ENCODE assay signal across 8 cellular contexts in the genomic region with DNA sequence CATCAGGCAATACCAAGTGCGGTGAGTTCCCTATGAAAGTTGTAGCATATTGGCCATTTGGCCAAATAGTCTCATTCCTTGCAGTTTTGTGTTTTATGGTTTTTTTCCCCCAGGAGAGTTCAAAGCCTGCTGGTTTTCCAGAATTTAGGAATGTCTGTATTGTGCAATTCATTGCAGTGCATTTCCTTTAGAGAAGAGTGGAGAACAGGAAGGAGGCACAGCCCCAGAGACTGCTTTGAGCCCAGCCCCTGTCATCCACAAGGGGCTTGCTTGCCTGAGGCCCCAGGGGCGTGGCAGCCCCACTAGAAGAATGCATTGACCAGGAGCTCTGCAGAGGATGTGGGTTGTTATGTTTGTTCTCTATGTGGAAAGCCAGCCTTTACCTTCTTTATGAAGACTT.
DNase-seq lines count a peak whose midpoint lies in the region; ATAC-seq, FAIRE-seq and TF ChIP-seq lines count a peak whose summit lies in the region.
"Not testable (repeated sequence)": the region's sequence is repeated elsewhere in the genome, so short reads cannot be mapped to it uniquely, and the experiment has no call there.

No MANE protein-coding gene starts in this region.

- not testable (repeated sequence) for H3K27me3 Mint-ChIP-seq in T-helper 2 cell treated with Interferon-gamma antibody and Interleukin-4, amounts not matched to agents 5 μg/mL and 100 μg/mL, for 36 hours (ENCODE audit: low read depth); chondrocyte (ENCODE audit: low read depth)

- H3K9ac ChIP-seq in GM23248, result peak overlapping the region; percentile 63
- H3K9ac ChIP-seq in smooth muscle cell (ENCODE audit: low read depth), result not testable (repeated sequence)

- H2AFZ ChIP-seq in GM23248; smooth muscle cell (ENCODE audit: low read depth): not testable (repeated sequence)

- H3K36me3 Mint-ChIP-seq in T-helper 2 cell treated with Interferon-gamma antibody and Interleukin-4, amounts not matched to agents 5 μg/mL and 100 μg/mL, for 36 hours (ENCODE audit: low read depth); chondrocyte (ENCODE audit: low read depth): not testable (repeated sequence)

- DNase-seq in A549 (ENCODE audit: low read depth in 1 of 2, low spot score in 1 of 2) (peak in 1 of 2 experiments; percentile 42), GM23248 (peak; percentile 16), LoVo (ENCODE audit: low spot score) (peak; percentile 27), glomerular visceral epithelial cell (ENCODE audit: extremely low spot score) (peak; percentile 54)
- not testable (repeated sequence) for DNase-seq in T-helper 2 cell treated with Interferon-gamma antibody and Interleukin-4, amounts not matched to agents 5 μg/mL and 100 μg/mL, for 36 hours (ENCODE audit: low spot score); chondrocyte (ENCODE audit: low spot score); lower lobe of right lung; smooth muscle cell (lab: John Stamatoyannopoulos, UW; ENCODE audit: unreplicated experiment)

- not testable (repeated sequence) for TF ChIP-seq POLR2A in A549 (IDR thresholded peaks at IDR 0.05; ENCODE audit: low read length)

- POLR2A ChIA-PET in A549 (lab: Yijun Ruan, JAX), result not testable (repeated sequence)

- H3K4me3 ChIP-seq in A549, lower lobe of right lung, smooth muscle cell: not testable (repeated sequence)
- H3K4me3 ChIP-seq in GM23248, result peak overlapping the region; percentile 49

- H3K9me2 ChIP-seq in GM23248 (ENCODE audit: insufficient read depth), result not testable (repeated sequence)

- H3K4me2 ChIP-seq in A549 (peak overlapping the region; percentile 58), GM23248 (ENCODE audit: unreplicated experiment) (peak overlapping the region; percentile 65), smooth muscle cell (peak overlapping the region; percentile 56)

- TF ChIP-seq CTCF in A549 (IDR thresholded peaks at IDR 0.05); chondrocyte (IDR thresholded peaks at IDR 0.05); lower lobe of right lung (IDR thresholded peaks at IDR 0.05); smooth muscle cell (IDR thresholded peaks at IDR 0.05; ENCODE audit: borderline replicate concordance, insufficient read depth, poor library complexity, severe bottlenecking): not testable (repeated sequence)

- in situ Hi-C loops in GM23248 (cut with MboI), result loop anchor here (25.0 kb wide), 1 partner anchor 166 kb away; no protein-coding TSS in a partner anchor

- TF ChIP-seq EP300 in A549 (IDR thresholded peaks at IDR 0.05), result not testable (repeated sequence)

- peaks cover 17% of the 10 kb centered on the region for H3K4me1 Mint-ChIP-seq in T-helper 2 cell treated with Interferon-gamma antibody and Interleukin-4, amounts not matched to agents 5 μg/mL and 100 μg/mL, for 36 hours (ENCODE audit: low read depth)
- peaks cover 29% of the 10 kb centered on the region for H3K4me1 Mint-ChIP-seq in chondrocyte (ENCODE audit: low read depth)

- H3K9me3 Mint-ChIP-seq in T-helper 2 cell treated with Interferon-gamma antibody and Interleukin-4, amounts not matched to agents 5 μg/mL and 100 μg/mL, for 36 hours; chondrocyte (ENCODE audit: low read depth): not testable (repeated sequence)

- WGBS in A549 (ENCODE audit: missing lambda C conversion rate), result 71% methylated on average over 2 of the region's 2 CpGs
- 20 to 27% methylated on average over 2 of the region's 2 CpGs for WGBS in GM23248 (ENCODE audit: low coverage in 1 of 2, low lambda C conversion rate in 2 of 2, missing lambda C conversion rate in 2 of 2), 2 experiments
- 26% methylated on average over 2 of the region's 2 CpGs for WGBS in smooth muscle cell (ENCODE audit: low lambda C conversion rate)

- not testable (repeated sequence) for H3K27ac Mint-ChIP-seq in T-helper 2 cell treated with Interferon-gamma antibody and Interleukin-4, amounts not matched to agents 5 μg/mL and 100 μg/mL, for 36 hours
- peak overlapping the region; percentile 83 for H3K27ac Mint-ChIP-seq in chondrocyte (ENCODE audit: unreplicated experiment)

- H3K4me1 ChIP-seq in A549, result peaks cover 25% of the 10 kb centered on the region
- H3K4me1 ChIP-seq in GM23248 (ENCODE audit: insufficient read depth), result peaks cover 38% of the 10 kb centered on the region
- H3K4me1 ChIP-seq in lower lobe of right lung; smooth muscle cell (ENCODE audit: low read depth): not testable (repeated sequence)

- TF ChIP-seq RAD21 in A549 (conservative IDR thresholded peaks at IDR 0.05 in 1 of 2, IDR thresholded peaks at IDR 0.05 in 1 of 2), result not testable (repeated sequence)

- H3K36me3 ChIP-seq in GM23248 (ENCODE audit: low read depth); lower lobe of right lung; smooth muscle cell (ENCODE audit: low read depth): not testable (repeated sequence)

- peak overlapping the region; percentile 58 for H3K4me3 Mint-ChIP-seq in T-helper 2 cell treated with Interferon-gamma antibody and Interleukin-4, amounts not matched to agents 5 μg/mL and 100 μg/mL, for 36 hours
- H3K4me3 Mint-ChIP-seq in chondrocyte (ENCODE audit: unreplicated experiment), result not testable (repeated sequence)

- peak overlapping the region; percentile 73 to 92 for H3K27ac ChIP-seq in A549
- peak overlapping the region; percentile 89 for H3K27ac ChIP-seq in GM23248
- H3K27ac ChIP-seq in lower lobe of right lung, result peak overlapping the region; percentile 39
- peak overlapping the region; percentile 87 for H3K27ac ChIP-seq in smooth muscle cell (ENCODE audit: low read depth)

- not testable (repeated sequence) for H3K9me3 ChIP-seq in A549; GM23248 (ENCODE audit: low read depth); lower lobe of right lung; smooth muscle cell (replicated peaks; ENCODE audit: low read depth)

- peaks cover 28% of the 10 kb centered on the region for H3F3A ChIP-seq in GM23248 (ENCODE audit: insufficient read depth)
- not testable (repeated sequence) for H3F3A ChIP-seq in smooth muscle cell (ENCODE audit: low read depth)

- H4K20me1 ChIP-seq in GM23248 (ENCODE audit: insufficient read depth); smooth muscle cell (ENCODE audit: low read depth): not testable (repeated sequence)

- peak in 1 of 2 experiments; percentile 35; a peak in 3 of 6 replicates for ATAC-seq in A549
- not testable (repeated sequence) for ATAC-seq in lower lobe of right lung

- intact Hi-C loops in lower lobe of right lung (cut with DNase I), result not testable (repeated sequence)

- peaks cover 17% of the 10 kb centered on the region for H3K79me2 ChIP-seq in GM23248 (ENCODE audit: insufficient read depth)
- H3K79me2 ChIP-seq in smooth muscle cell (ENCODE audit: low read depth), result not testable (repeated sequence)

- CTCF ChIA-PET in A549 (lab: Yijun Ruan, JAX), result not testable (repeated sequence)

- not testable (repeated sequence) for H3K27me3 ChIP-seq in GM23248 (replicated peaks; ENCODE audit: insufficient read depth); lower lobe of right lung (ENCODE audit: low read depth); smooth muscle cell (ENCODE audit: low read depth)

- not testable (repeated sequence) for FAIRE-seq in A549 (lab: Jason Lieb, UNC)

TF ChIP-seq in A549, 52 proteins besides CTCF, POLR2A, EP300 and RAD21:
- peak; percentile 67 to 84; a peak in 3 of 4 replicates for TF ChIP-seq CEBPB (IDR thresholded peaks at IDR 0.05)
TF ChIP-seq in A549: peak in this region for 1; not testable (repeated sequence) for 51.

Comparison
In these comparisons a context has a peak if more than half of its experiments do, and no peak if none do; other contexts are left out.
1. H3K27ac ChIP-seq: peak in every context shown above with its lines; median percentile 89 in GM23248; 87 in smooth muscle cell; 82 in A549; 39 in lower lobe of right lung.